ENCODE assay signal across 18 cellular contexts in the genomic region with DNA sequence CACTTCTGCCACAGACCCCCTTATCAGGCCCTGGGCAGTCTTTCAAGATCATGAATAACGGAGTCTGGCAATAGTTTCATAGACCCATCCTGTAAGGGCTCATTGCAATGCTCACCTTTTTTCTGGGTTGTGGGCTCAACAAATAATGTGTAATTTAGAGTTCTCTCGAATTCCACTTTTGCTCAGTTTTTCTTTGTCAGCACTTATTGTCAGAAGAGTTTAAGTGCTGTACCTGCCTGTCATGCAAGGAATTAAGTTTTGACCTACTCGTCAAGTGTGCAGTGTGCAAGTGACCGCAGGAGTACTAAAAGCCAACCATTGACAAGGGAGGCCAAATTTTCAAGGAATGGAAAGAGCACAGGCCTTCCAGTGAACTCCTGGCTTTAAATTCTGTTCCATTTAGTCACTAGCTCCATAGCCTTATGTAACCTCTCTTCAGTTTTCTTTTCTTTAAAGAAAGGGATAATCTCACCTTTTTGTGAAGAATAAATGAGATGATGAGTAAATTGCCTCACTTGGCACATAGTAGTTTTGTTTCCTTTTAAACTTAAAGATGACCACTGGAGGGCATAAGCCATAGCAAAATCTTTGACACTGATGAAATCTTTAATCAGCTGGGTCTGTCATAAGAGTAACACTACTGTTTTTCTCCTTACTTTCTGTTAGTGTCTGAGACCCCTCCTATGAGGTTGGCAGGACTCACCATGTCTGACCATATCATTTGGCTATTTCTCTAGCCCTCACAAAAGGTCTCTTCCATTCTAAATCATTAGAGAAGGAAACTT.
DNase-seq lines count a peak whose midpoint lies in the region; ATAC-seq, FAIRE-seq and TF ChIP-seq lines count a peak whose summit lies in the region.
"Had no signal": no experiment of that assay in that cellular context is flagged by ENCODE, and none has a peak within 500 bp of the region (broad histone marks: within the 10 kb centered on the region; RNA-seq: fewer than 3 reads in every experiment).

No MANE protein-coding gene starts in this region.

- H3K9me2 ChIP-seq in GM23248 (ENCODE audit: insufficient read depth) (no peaks in the 10 kb centered on the region), OCI-LY7 (ENCODE audit: insufficient read depth, low read length) (no peaks in the 10 kb centered on the region)

- peaks cover 38% of the 10 kb centered on the region; the same call in 1 of the 2 replicates for H3K36me3 ChIP-seq in GM23248 (ENCODE audit: low read depth)
- H3K36me3 ChIP-seq in OCI-LY7 (ENCODE audit: insufficient read depth, low read length), result peaks cover 94% of the 10 kb centered on the region
- peaks cover 8 to 90% of the 10 kb centered on the region in 2 donors for H3K36me3 ChIP-seq in psoas muscle (ENCODE audit: insufficient read depth in 1 of 2, low read depth in 1 of 2)
- peaks cover 25 to 31% of the 10 kb centered on the region in 2 donors for H3K36me3 ChIP-seq in small intestine (ENCODE audit: control insufficient read depth in 2 of 2, insufficient read depth in 2 of 2, low read length in 2 of 2)

- DNase-seq in GM23248, result peak; percentile 19
- DNase-seq in OCI-LY7 (ENCODE audit: low spot score), result no peak
- peak; percentile 22 for DNase-seq in choroid plexus epithelial cell (ENCODE audit: low read depth)
- no peak for DNase-seq in psoas muscle
- DNase-seq in HCEC 1CT, result no peak
- DNase-seq in CD4-positive, alpha-beta T cell, result no peak
- DNase-seq in small intestine, result no peak
- DNase-seq: DMS153, EL, NCI-H1105 treated with DMSO at 0.1 percent for 48 hours, NCI-H1694 treated with DMSO at 0.1 percent for 48 hours, NCI-H510A, NCI-H748 treated with DMSO at 0.1 percent for 48 hours, PC-9 had no signal

- BruUV-seq in OCI-LY7 (replicated peaks; lab: Mats Ljungman, UMichigan), result no TSS peak

- no peak overlapping the region for H3K27ac Mint-ChIP-seq in CD4-positive, alpha-beta T cell

- TF ChIP-seq CTCF in OCI-LY7 (conservative IDR thresholded peaks at IDR 0.05; ENCODE audit: low read length), result 0 out of 2 replicates have a peak, but pooled peaks have one; percentile 27
- no peak for TF ChIP-seq CTCF in choroid plexus epithelial cell (conservative IDR thresholded peaks at IDR 0.05; ENCODE audit: low read depth, low read length)
- TF ChIP-seq CTCF in psoas muscle (IDR thresholded peaks at IDR 0.05), result no peak
- TF ChIP-seq CTCF in CD4-positive, alpha-beta T cell (IDR thresholded peaks at IDR 0.05), result no peak

- no peaks in the 10 kb centered on the region for H3K9me3 Mint-ChIP-seq in CD4-positive, alpha-beta T cell

- H3K4me3 ChIP-seq in GM23248 (no peak overlapping the region), OCI-LY7 (ENCODE audit: low read depth, low read length, poor library complexity, severe bottlenecking) (no peak overlapping the region), choroid plexus epithelial cell (ENCODE audit: low read depth, low read length) (no peak overlapping the region), psoas muscle (no peak overlapping the region), small intestine (ENCODE audit: low read depth in 1 of 2, low read length in 2 of 2) (no peak overlapping the region)
- H3K4me3 ChIP-seq: GM12878, PC-9 had no signal

- POLR2A ChIA-PET in OCI-LY7 (lab: Charles Lee), result no interaction called here
- POLR2A ChIA-PET in CD4-positive, alpha-beta T cell (lab: Charles Lee), result no interaction called here

- H3K27ac ChIP-seq in GM23248 (no peak overlapping the region), OCI-LY7 (ENCODE audit: low read depth, low read length, poor library complexity, severe bottlenecking) (no peak overlapping the region), psoas muscle (peak overlapping the region; percentile 63), small intestine (ENCODE audit: low read depth in 1 of 2, low read length in 1 of 2) (no peak overlapping the region)
- no peak overlapping the region for H3K27ac ChIP-seq in CD4-positive, alpha-beta T cell (ENCODE audit: low read depth, low read length)
- H3K27ac ChIP-seq: PC-9 had no signal

- no peak overlapping the region for H3K4me3 Mint-ChIP-seq in CD4-positive, alpha-beta T cell
- H3K4me3 Mint-ChIP-seq: CD14-positive monocyte had no signal

- ATAC-seq in psoas muscle, result peak; percentile 46 to 70 (median 59)
- ATAC-seq in CD4-positive, alpha-beta T cell (ENCODE audit: poor library complexity), result no peak
- no peak for ATAC-seq in GM18858 (IDR thresholded peaks at IDR 0.05; ENCODE audit: unreplicated experiment)
- ATAC-seq: GM12878 had no signal

- no peak overlapping the region for H3K9ac ChIP-seq in GM23248

- no peaks in the 10 kb centered on the region for H3K27me3 Mint-ChIP-seq in CD4-positive, alpha-beta T cell

- H3K4me1 ChIP-seq in GM23248 (ENCODE audit: insufficient read depth) (peaks cover 14% of the 10 kb centered on the region), OCI-LY7 (ENCODE audit: insufficient read depth, low read length, poor library complexity, severe bottlenecking) (peaks cover 5% of the 10 kb centered on the region), psoas muscle (peaks cover 32% of the 10 kb centered on the region), small intestine (ENCODE audit: control insufficient read depth in 2 of 2, insufficient read depth in 1 of 2, low read depth in 1 of 2, low read length in 1 of 2) (no peaks in the 10 kb centered on the region)

- peaks cover 95% of the 10 kb centered on the region for H3K36me3 Mint-ChIP-seq in CD4-positive, alpha-beta T cell (ENCODE audit: low read depth)

- in situ Hi-C loops in GM23248 (cut with MboI), result no loop called here

- peaks cover 11% of the 10 kb centered on the region for H3F3A ChIP-seq in GM23248 (ENCODE audit: insufficient read depth)

- FAIRE-seq in small intestine (lab: Jason Lieb, UNC), result no peak
- FAIRE-seq: GM12878, H1 had no signal

- H3K27me3 ChIP-seq in GM23248 (replicated peaks; ENCODE audit: insufficient read depth), result no peaks in the 10 kb centered on the region
- H3K27me3 ChIP-seq in psoas muscle (ENCODE audit: insufficient read depth in 3 of 3, low read length in 2 of 3), result no peaks in the 10 kb centered on the region
- no peaks in the 10 kb centered on the region for H3K27me3 ChIP-seq in CD4-positive, alpha-beta T cell (ENCODE audit: control insufficient read depth, insufficient read depth, low read length)
- H3K27me3 ChIP-seq in small intestine (ENCODE audit: control insufficient read depth in 2 of 2, insufficient read depth in 2 of 2, low read length in 2 of 2), result no peaks in the 10 kb centered on the region

- H3K79me2 ChIP-seq in GM23248 (ENCODE audit: insufficient read depth) (peaks cover 10% of the 10 kb centered on the region), OCI-LY7 (ENCODE audit: insufficient read depth, low read depth, low read length) (peaks cover 10% of the 10 kb centered on the region)

- no peak overlapping the region for H2AFZ ChIP-seq in GM23248
- no peak overlapping the region for H2AFZ ChIP-seq in OCI-LY7 (ENCODE audit: low read length)
- H2AFZ ChIP-seq: PC-9 had no signal

- 88 to 90% methylated on average over 4 of the region's 4 CpGs for WGBS in GM23248 (ENCODE audit: low coverage in 1 of 2, low lambda C conversion rate in 2 of 2, missing lambda C conversion rate in 2 of 2), 2 experiments
- WGBS in psoas muscle, 3 donors, result 49 to 71% (median 59%) methylated on average over 4 of the region's 4 CpGs
- 92 to 97% (median 95%) methylated on average over 4 of the region's 4 CpGs for WGBS in small intestine, 3 donors

- H3K4me2 ChIP-seq in GM23248 (ENCODE audit: unreplicated experiment) (no peak overlapping the region), OCI-LY7 (ENCODE audit: low read length) (no peak overlapping the region)
- H3K4me2 ChIP-seq: PC-9 had no signal

- H3K4me1 Mint-ChIP-seq in CD4-positive, alpha-beta T cell (ENCODE audit: low read depth), result peaks cover 6% of the 10 kb centered on the region

- CTCF ChIA-PET in OCI-LY7 (lab: Charles Lee; ENCODE audit: unreplicated experiment), result no interaction called here
- CTCF ChIA-PET in CD4-positive, alpha-beta T cell (lab: Charles Lee), result no interaction called here

- intact Hi-C loops in OCI-LY7 (cut with micrococcal nuclease; ENCODE audit: unreplicated experiment), result loop anchor here (10.0 kb wide), 1 partner anchor 385 kb away; the partner anchor contains the start of gene TMEM248
- intact Hi-C loops in psoas muscle (cut with DNase I), result no loop called here
- intact Hi-C loops in CD4-positive, alpha-beta T cell (cut with DNase I, micrococcal nuclease), result loop anchor here in 1 of 2 experiments (10.0 kb wide), 3 partner anchors 385 to 1195 kb away; partner anchors contain the start of genes CRCP and TMEM248

- no peaks in the 10 kb centered on the region for H4K20me1 ChIP-seq in GM23248 (ENCODE audit: insufficient read depth)
- no peaks in the 10 kb centered on the region for H4K20me1 ChIP-seq in OCI-LY7 (ENCODE audit: insufficient read depth, low read length)

- H3K9me3 ChIP-seq in GM23248 (ENCODE audit: low read depth) (no peaks in the 10 kb centered on the region), OCI-LY7 (ENCODE audit: low read length) (no peaks in the 10 kb centered on the region), psoas muscle (no peaks in the 10 kb centered on the region), small intestine (ENCODE audit: control insufficient read depth, low read depth) (no peaks in the 10 kb centered on the region)
- H3K9me3 ChIP-seq in CD4-positive, alpha-beta T cell (ENCODE audit: control insufficient read depth, low read length), result no peaks in the 10 kb centered on the region

Comparison
In these comparisons a context has a peak if more than half of its experiments do, and no peak if none do; other contexts are left out.
1. DNase-seq: peak in GM23248 (single experiment) and choroid plexus epithelial cell (single experiment); none in OCI-LY7 (single experiment), psoas muscle (0 of 2), HCEC 1CT (single experiment), CD4-positive, alpha-beta T cell (0 of 10) and small intestine (single experiment).
2. ATAC-seq: peak in psoas muscle (4 of 4); none in CD4-positive, alpha-beta T cell (single experiment) and GM18858 (single experiment).